ENCODE assay signal across 15 cellular contexts in the genomic region with DNA sequence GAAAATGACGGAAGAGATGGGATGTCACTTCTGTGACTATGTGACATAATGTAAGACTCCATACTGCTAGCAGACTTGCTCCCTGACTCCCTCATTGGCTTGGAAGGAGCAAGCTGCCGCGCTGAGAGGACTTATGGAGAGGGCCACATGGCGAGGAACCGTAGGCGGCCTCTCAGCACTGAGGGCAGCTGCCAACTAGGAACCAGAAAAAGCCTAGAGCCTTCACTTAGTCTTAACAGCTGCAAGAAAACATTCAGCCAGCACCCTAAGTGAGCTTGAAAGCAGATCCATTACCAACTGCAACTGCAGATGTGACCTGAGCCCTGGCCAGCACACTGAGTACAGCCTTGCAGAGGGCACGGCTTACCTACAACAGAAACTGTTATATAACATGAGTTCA. TPM values are rescaled to one million over a fixed set of nuclear protein-coding genes. Genes with fewer than 3 reads are reported as not detected.
DNase-seq lines count a peak whose midpoint lies in the region; ATAC-seq, FAIRE-seq and TF ChIP-seq lines count a peak whose summit lies in the region.
"Had no signal": no experiment of that assay in that cellular context is flagged by ENCODE, and none has a peak within 500 bp of the region (broad histone marks: within the 10 kb centered on the region; RNA-seq: fewer than 3 reads in every experiment).

No MANE protein-coding gene starts in this region.

- H3K9ac ChIP-seq in kidney (ENCODE audit: low read length in 2 of 2), result no peak overlapping the region

- ATAC-seq in GM18907 (IDR thresholded peaks at IDR 0.05; ENCODE audit: unreplicated experiment), result no peak

- no peak overlapping the region for H3K4me3 ChIP-seq in fibroblast of the aortic adventitia (ENCODE audit: low read depth, low read length)
- H3K4me3 ChIP-seq in kidney (ENCODE audit: low read length in 2 of 2), result no peak overlapping the region
- H3K4me3 ChIP-seq: heart left ventricle, spleen had no signal

- DNase-seq in G401 (ENCODE audit: low spot score) (peak; percentile 56), NCI-H446 treated with DMSO at 0.1 percent for 48 hours (lab: John Stamatoyannopoulos, UW) (peak; percentile 61), fibroblast of the aortic adventitia (ENCODE audit: low read depth) (peak; percentile 17), posterior cingulate gyrus (peak in 8 of 10 donors; percentile 42 to 90 (median 54)), NCI-H128 (lab: John Stamatoyannopoulos, UW; ENCODE audit: unreplicated experiment) (no peak), kidney (no peak)
- DNase-seq in stimulated activated naive CD4-positive, alpha-beta T cell treated with Interleukin-2 at 50 U/mL for 16 hours (lab: John Stamatoyannopoulos, UW), result no peak
- DNase-seq: activated CD8-positive, alpha-beta memory T cell treated with anti-CD3 and anti-CD28 coated beads, Interleukin-2, amount 50 U/mL, for 4 hours; BE2C; Karpas-422; spleen had no signal

- no peak overlapping the region for H3K27ac ChIP-seq in kidney (ENCODE audit: low read depth in 2 of 2, low read length in 2 of 2)
- H3K27ac ChIP-seq: heart left ventricle, HL-60, spleen had no signal

- H3K4me1 ChIP-seq in kidney (ENCODE audit: control insufficient read depth in 1 of 2, insufficient read depth in 1 of 2, low read depth in 1 of 2, low read length in 2 of 2), result peaks cover 0 to 3% of the 10 kb centered on the region in 2 donors
- H3K4me1 ChIP-seq: BE2C had no signal

- H3K9me3 ChIP-seq in kidney (ENCODE audit: control insufficient read depth in 1 of 2, low read length in 2 of 2), result no peaks in the 10 kb centered on the region
- H3K9me3 ChIP-seq: BE2C had no signal

- intact Hi-C loops in posterior cingulate gyrus (cut with DNase I) (no loop called here), kidney (cut with DNase I) (no loop called here)

- in situ Hi-C loops in G401 (cut with HindIII; ENCODE audit: low sequenced_read_pairs), result no loop called here

- no peaks in the 10 kb centered on the region for H3K36me3 ChIP-seq in kidney (ENCODE audit: control insufficient read depth in 1 of 2, insufficient read depth in 2 of 2, low read length in 2 of 2)
- H3K36me3 ChIP-seq: BE2C, heart left ventricle had no signal

- no peak for FAIRE-seq in kidney (lab: Jason Lieb, UNC)
- FAIRE-seq: RCC 7860 had no signal

- TF ChIP-seq CTCF in fibroblast of the aortic adventitia (IDR thresholded peaks at IDR 0.05; ENCODE audit: insufficient read depth, low read length) (no peak), kidney (IDR thresholded peaks at IDR 0.05; ENCODE audit: borderline replicate concordance, extremely low read depth, insufficient read depth) (no peak)

RNA-seq across cellular contexts. Expression of gene USP12, which starts 33.9 kb away (rescaled TPM):
- 7.0 and 13.6 TPM in 2 replicates for total RNA-seq in G401 (2014; rRNA removed; shearing (Covaris generic))
- 15.3 and 28.2 TPM in 2 replicates for total RNA-seq in fibroblast of the aortic adventitia (ENCODE audit: low replicate concordance)
- total RNA-seq in kidney, result 27.5 TPM
- 15.0 TPM for polyA plus RNA-seq in kidney (ENCODE audit: insufficient read depth, low read depth, low replicate concordance)

Comparison
In these comparisons a context has a peak if more than half of its experiments do, and no peak if none do; other contexts are left out.
1. DNase-seq: peak in G401 (single experiment), NCI-H446 treated with DMSO at 0.1 percent for 48 hours (single experiment), fibroblast of the aortic adventitia (single experiment) and posterior cingulate gyrus (8 of 10); none in NCI-H128 (single experiment), kidney (single experiment) and stimulated activated naive CD4-positive, alpha-beta T cell treated with Interleukin-2 at 50 U/mL for 16 hours (single experiment).